ENCODE assay signal across 6 cellular contexts in the genomic region with DNA sequence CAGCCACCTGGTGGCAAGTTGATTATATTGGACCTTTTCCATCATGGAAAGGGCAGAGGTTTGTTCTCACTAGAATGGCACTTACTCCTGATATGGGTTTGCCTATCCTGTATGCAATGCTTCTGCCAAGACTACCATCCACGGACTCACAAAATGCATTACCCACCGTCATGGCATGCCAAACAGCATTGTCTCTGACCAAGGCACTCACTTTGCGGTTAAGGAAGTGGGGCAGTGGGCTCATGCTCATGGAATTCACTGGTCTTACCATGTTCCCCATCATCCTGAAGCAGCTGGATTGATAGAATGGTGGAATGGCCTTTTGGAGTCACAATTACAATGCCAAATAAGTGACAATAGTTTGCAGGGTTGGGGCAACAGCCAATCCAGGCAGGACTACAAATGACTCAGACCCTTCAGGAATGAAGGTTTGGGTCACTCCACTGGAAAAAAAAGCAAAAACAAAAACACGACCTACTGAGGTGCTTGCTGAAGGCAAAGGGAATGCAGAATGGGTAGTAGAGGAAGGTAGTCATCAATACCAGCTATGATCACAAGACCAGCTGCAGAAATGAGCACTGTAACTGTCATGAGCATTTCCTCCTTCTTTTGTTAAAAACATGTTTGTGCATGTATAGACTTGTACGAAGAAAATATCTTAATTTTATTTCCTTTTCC. TPM values are rescaled to one million over a fixed set of nuclear protein-coding genes. Genes with fewer than 3 reads are reported as not detected.
"Had no signal": no experiment of that assay in that cellular context is flagged by ENCODE, and none has a peak within 500 bp of the region (broad histone marks: within the 10 kb centered on the region; RNA-seq: fewer than 3 reads in every experiment).

No MANE protein-coding gene starts in this region.

RNA-seq across cellular contexts. Expression of a gene that starts 11.5 kb away (rescaled TPM):
- total RNA-seq: SJSA1 had no signal

RNA-seq across cellular contexts. Expression of a gene that starts 25.2 kb away (rescaled TPM):
- total RNA-seq: SJSA1 had no signal

RNA-seq across cellular contexts. Expression of a gene that starts 51.0 kb away (rescaled TPM):
- total RNA-seq: activated CD8-positive, alpha-beta T cell treated with anti-CD3 and anti-CD28 coated beads, Interleukin-2, amount 10 ng/mL, durations not matched to agents 7 days and 5 days; activated naive CD8-positive, alpha-beta T cell treated with anti-CD3 and anti-CD28 coated beads, Interleukin-2, amount 10 ng/mL, durations not matched to agents 7 days and 5 days; cerebellum; SJSA1; T-helper 1 cell treated with Interleukin-12 subunit alpha and Interleukin-12 subunit beta and Interleukin-4 antibody, amounts not matched to agents 30 ng/mL and 1 ng/mL, for 36 hours; WTC11 had no signal
